In genomic region chr17:6454495-6455320, GRCh38 we compare ENCODE assay signal across 1 cellular context.
A peak's percentile ranks its signal among the peaks of the same experiment; 100 is the strongest.
TF ChIP-seq lines count a peak whose summit lies in the region.

No MANE protein-coding gene starts in this region.

TF ChIP-seq in GM12878, 131 proteins besides CTCF, POLR2A, EP300 and RAD21 (continued from another document):
- TF ChIP-seq BACH1 (IDR thresholded peaks at IDR 0.05; ENCODE audit: borderline replicate concordance) (no peak), CHD4 (IDR thresholded peaks at IDR 0.05) (no peak), YY1 (IDR thresholded peaks at IDR 0.05; ENCODE audit: low read depth, low read length) (0 out of 2 replicates have a peak, but pooled peaks have one; percentile 20), ASH2L (IDR thresholded peaks at IDR 0.05; ENCODE audit: borderline replicate concordance, low read depth) (no peak), RUNX3 (IDR thresholded peaks at IDR 0.05; ENCODE audit: low read length) (peak; percentile 26; the same call in 1 of the 2 replicates), HCFC1 (IDR thresholded peaks at IDR 0.05; ENCODE audit: low read length) (no peak)
TF ChIP-seq in GM12878: peak in this region for 2.
